Comparison of ENCODE assay signal across 15 cellular contexts in the genomic region with DNA sequence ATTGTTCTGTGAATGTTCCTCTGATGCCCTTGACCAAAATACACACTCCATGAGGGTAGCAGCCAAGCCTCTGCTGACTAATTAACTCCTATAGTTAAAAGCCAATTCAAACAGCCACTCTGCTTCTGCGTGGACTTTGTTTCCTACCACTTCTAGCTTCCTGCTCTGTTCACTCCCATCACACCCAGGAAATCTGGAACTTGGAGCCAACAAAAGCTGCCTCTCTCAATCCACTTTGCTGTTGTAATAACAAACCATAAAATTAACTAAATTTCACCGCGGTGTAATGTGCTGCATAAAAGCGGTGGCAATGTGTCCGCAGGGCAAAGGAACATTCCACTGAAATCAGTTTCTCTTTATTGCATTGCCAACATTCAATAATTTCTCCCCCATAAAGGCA.
A peak's percentile ranks its signal among the peaks of the same experiment; 100 is the strongest.
DNase-seq lines count a peak whose midpoint lies in the region; ATAC-seq, FAIRE-seq and TF ChIP-seq lines count a peak whose summit lies in the region.
"Had no signal": no experiment of that assay in that cellular context is flagged by ENCODE, and none has a peak within 500 bp of the region (broad histone marks: within the 10 kb centered on the region; RNA-seq: fewer than 3 reads in every experiment).

No MANE protein-coding gene starts in this region.

- H3K27ac ChIP-seq in HEK293 (ENCODE audit: extremely low read depth, low read depth, low read length) (no peak overlapping the region), small intestine (ENCODE audit: low read depth in 1 of 2, low read length in 1 of 2) (peak overlapping the region in 1 of 2 donors; percentile 45), MM.1S (ENCODE audit: low read length) (no peak overlapping the region), GM23248 (no peak overlapping the region)
- H3K27ac ChIP-seq: A549, C4-2B had no signal

- H3K79me2 ChIP-seq in MM.1S (ENCODE audit: low read length) = no peaks in the 10 kb centered on the region
- H3K79me2 ChIP-seq in GM23248 (ENCODE audit: insufficient read depth) = no peaks in the 10 kb centered on the region

- H3F3A ChIP-seq in MM.1S (ENCODE audit: insufficient read depth, low read length) (no peaks in the 10 kb centered on the region), GM23248 (ENCODE audit: insufficient read depth) (no peaks in the 10 kb centered on the region)

- H3K36me3 ChIP-seq in HEK293 (ENCODE audit: control insufficient read depth in 2 of 2, insufficient read depth in 1 of 2, low read length in 2 of 2) (no peaks in the 10 kb centered on the region), mucosa of descending colon (ENCODE audit: low read depth) (no peaks in the 10 kb centered on the region), small intestine (ENCODE audit: control insufficient read depth in 2 of 2, insufficient read depth in 2 of 2, low read length in 2 of 2) (no peaks in the 10 kb centered on the region), MM.1S (replicated peaks; ENCODE audit: insufficient read depth, low read length) (no peaks in the 10 kb centered on the region), GM23248 (ENCODE audit: low read depth) (no peaks in the 10 kb centered on the region)
- H3K36me3 ChIP-seq: BE2C had no signal

- H3K9ac ChIP-seq in MM.1S (ENCODE audit: low read length) (no peak overlapping the region), GM23248 (no peak overlapping the region)

- POLR2A ChIA-PET in HEK293 (lab: Yijun Ruan, JAX) = no interaction called here

- H3K9me3 ChIP-seq in HEK293 (ENCODE audit: control insufficient read depth, insufficient read depth, low read depth, low read length) (no peaks in the 10 kb centered on the region), mucosa of descending colon (no peaks in the 10 kb centered on the region), small intestine (ENCODE audit: control insufficient read depth, low read depth) (no peaks in the 10 kb centered on the region), MM.1S (replicated peaks; ENCODE audit: insufficient read depth, low read length) (no peaks in the 10 kb centered on the region), GM23248 (ENCODE audit: low read depth) (no peaks in the 10 kb centered on the region)
- H3K9me3 ChIP-seq: A549, BE2C had no signal

- in situ Hi-C loops in GM23248 (cut with MboI) = no loop called here

- H3K27me3 ChIP-seq in small intestine (ENCODE audit: control insufficient read depth in 2 of 2, insufficient read depth in 2 of 2, low read length in 2 of 2) = no peaks in the 10 kb centered on the region
- no peaks in the 10 kb centered on the region for H3K27me3 ChIP-seq in MM.1S (replicated peaks; ENCODE audit: insufficient read depth, low read length)
- H3K27me3 ChIP-seq in GM23248 (replicated peaks; ENCODE audit: insufficient read depth) = no peaks in the 10 kb centered on the region
- H3K27me3 ChIP-seq: BE2C had no signal

- no peak for FAIRE-seq in small intestine (lab: Jason Lieb, UNC)
- FAIRE-seq: A549, GM12878 had no signal

- H3K4me2 ChIP-seq in MM.1S (ENCODE audit: low read depth, low read length) = no peak overlapping the region
- no peak overlapping the region for H3K4me2 ChIP-seq in GM23248 (ENCODE audit: unreplicated experiment)
- H3K4me2 ChIP-seq: A549, GM23338 had no signal

- H3K4me1 ChIP-seq in HEK293 (ENCODE audit: control insufficient read depth, insufficient read depth, low read length) (no peaks in the 10 kb centered on the region), mucosa of descending colon (ENCODE audit: low read depth) (peaks cover 18% of the 10 kb centered on the region), small intestine (ENCODE audit: control insufficient read depth in 2 of 2, insufficient read depth in 1 of 2, low read depth in 1 of 2, low read length in 1 of 2) (peaks cover 5% of the 10 kb centered on the region in 2 donors), MM.1S (ENCODE audit: low read length) (no peaks in the 10 kb centered on the region), GM23248 (ENCODE audit: insufficient read depth) (no peaks in the 10 kb centered on the region)
- H3K4me1 ChIP-seq: A549, BE2C had no signal

- TF ChIP-seq CTCF in HEK293 (tag by site-specific recombination; IDR thresholded peaks at IDR 0.05) (no peak), mucosa of descending colon (IDR thresholded peaks at IDR 0.05) (no peak), MM.1S (IDR thresholded peaks at IDR 0.05; ENCODE audit: low read length) (no peak)

- CTCF ChIA-PET in HEK293 (lab: Yijun Ruan, JAX) = no interaction called here

- intact Hi-C loops in mucosa of descending colon (cut with DNase I, micrococcal nuclease) = no loop called here

- peak; percentile 94 for ATAC-seq in mucosa of descending colon
- ATAC-seq: A549, GM12878, GM23338 had no signal

- no peak overlapping the region for H3K4me3 ChIP-seq in HEK293 (ENCODE audit: low read depth, low read length)
- H3K4me3 ChIP-seq in mucosa of descending colon = no peak overlapping the region
- no peak overlapping the region for H3K4me3 ChIP-seq in small intestine (ENCODE audit: low read depth in 1 of 2, low read length in 2 of 2)
- no peak overlapping the region for H3K4me3 ChIP-seq in MM.1S (ENCODE audit: low read length)
- H3K4me3 ChIP-seq in GM23248 = no peak overlapping the region
- H3K4me3 ChIP-seq: A549, GM12878, GM23338 had no signal

- H3K9me2 ChIP-seq in MM.1S (replicated peaks; ENCODE audit: insufficient read depth, low read length) (no peaks in the 10 kb centered on the region), GM23248 (ENCODE audit: insufficient read depth) (no peaks in the 10 kb centered on the region)

- DNase-seq in NCI-H2029 treated with DMSO at 0.1 percent for 48 hours (lab: John Stamatoyannopoulos, UW) (peak; percentile 59), mucosa of descending colon (peak in 1 of 3 donors; percentile 67), small intestine (peak; percentile 91), MM.1S (no peak), T-helper 9 cell (no peak), GM23248 (no peak)
- DNase-seq: BE2C; CD4-positive, alpha-beta memory T cell; DMS79; H7 had no signal

- H2AFZ ChIP-seq in MM.1S (ENCODE audit: low read length) (no peak overlapping the region), GM23248 (no peak overlapping the region)

- 23 to 42% (median 33%) methylated on average over 5 of the region's 5 CpGs for WGBS in small intestine, 3 donors
- WGBS in GM23248 (ENCODE audit: low coverage in 1 of 2, low lambda C conversion rate in 2 of 2, missing lambda C conversion rate in 2 of 2), 2 experiments = 74 to 75% methylated on average over 5 of the region's 5 CpGs

- H4K20me1 ChIP-seq in MM.1S (ENCODE audit: insufficient read depth, low read length) (no peaks in the 10 kb centered on the region), GM23248 (ENCODE audit: insufficient read depth) (no peaks in the 10 kb centered on the region)

TF ChIP-seq in HEK293, 187 proteins besides CTCF, POLR2A, EP300 and RAD21 (continues in another document):
- no peak for TF ChIP-seq ZNF140 (tag by site-specific recombination; IDR thresholded peaks at IDR 0.05)
- no peak for TF ChIP-seq ZNF19 (tag by site-specific recombination; IDR thresholded peaks at IDR 0.05; ENCODE audit: low read depth)
- TF ChIP-seq KLF16 (tag by site-specific recombination; IDR thresholded peaks at IDR 0.05) = no peak
- TF ChIP-seq, protein P1, sequence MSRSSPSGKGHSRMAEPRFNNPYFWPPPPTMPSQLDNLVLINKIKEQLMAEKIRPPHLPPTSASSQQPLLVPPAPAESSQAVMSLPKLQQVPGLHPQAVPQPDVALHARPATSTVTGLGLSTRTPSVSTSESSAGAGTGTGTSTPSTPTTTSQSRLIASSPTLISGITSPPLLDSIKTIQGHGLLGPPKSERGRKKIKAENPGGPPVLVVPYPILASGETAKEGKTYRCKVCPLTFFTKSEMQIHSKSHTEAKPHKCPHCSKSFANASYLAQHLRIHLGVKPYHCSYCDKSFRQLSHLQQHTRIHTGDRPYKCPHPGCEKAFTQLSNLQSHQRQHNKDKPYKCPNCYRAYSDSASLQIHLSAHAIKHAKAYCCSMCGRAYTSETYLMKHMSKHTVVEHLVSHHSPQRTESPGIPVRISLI (tag by site-specific recombination; IDR thresholded peaks at IDR 0.05) = no peak
- TF ChIP-seq ZNF629 (tag by site-specific recombination; IDR thresholded peaks at IDR 0.05) = no peak
- no peak for TF ChIP-seq ZNF549 (tag by site-specific recombination; IDR thresholded peaks at IDR 0.05)
- TF ChIP-seq, protein P2, sequence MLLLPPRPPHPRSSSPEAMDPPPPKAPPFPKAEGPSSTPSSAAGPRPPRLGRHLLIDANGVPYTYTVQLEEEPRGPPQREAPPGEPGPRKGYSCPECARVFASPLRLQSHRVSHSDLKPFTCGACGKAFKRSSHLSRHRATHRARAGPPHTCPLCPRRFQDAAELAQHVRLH (tag by site-specific recombination; IDR thresholded peaks at IDR 0.05) = peak; percentile 23; the same call in 1 of the 2 replicates
- TF ChIP-seq YY2 (tag by site-specific recombination; IDR thresholded peaks at IDR 0.05) = no peak
- no peak for TF ChIP-seq ZNF146 (tag by site-specific recombination; IDR thresholded peaks at IDR 0.05)
- TF ChIP-seq OSR2 (tag by site-specific recombination; IDR thresholded peaks at IDR 0.05) = peak; percentile 51
- no peak for TF ChIP-seq ZNF76 (tag by site-specific recombination; IDR thresholded peaks at IDR 0.05; ENCODE audit: borderline replicate concordance, low read depth)
- TF ChIP-seq ZNF394 (tag by site-specific recombination; IDR thresholded peaks at IDR 0.05; ENCODE audit: borderline replicate concordance) = no peak
- TF ChIP-seq ZNF2 (tag by site-specific recombination; IDR thresholded peaks at IDR 0.05) = no peak
- TF ChIP-seq HOXC10 (CRISPR knock-in tag; IDR thresholded peaks at IDR 0.05) = no peak
- TF ChIP-seq ZNF654 (tag by site-specific recombination; IDR thresholded peaks at IDR 0.05; ENCODE audit: low read depth) = no peak
- TF ChIP-seq GFI1B (tag by site-specific recombination; IDR thresholded peaks at IDR 0.05) = 0 out of 2 replicates have a peak, but pooled peaks have one; percentile 12
- TF ChIP-seq FEZF1 (tag by site-specific recombination; IDR thresholded peaks at IDR 0.05) = peak; percentile 74
- no peak for TF ChIP-seq ZNF747 (tag by site-specific recombination; IDR thresholded peaks at IDR 0.05)
- TF ChIP-seq ZNF830 (tag by site-specific recombination; IDR thresholded peaks at IDR 0.05; ENCODE audit: low read depth) = no peak
- TF ChIP-seq HOXA7 (CRISPR knock-in tag; IDR thresholded peaks at IDR 0.05; ENCODE audit: borderline replicate concordance) = no peak
- TF ChIP-seq, protein P3, sequence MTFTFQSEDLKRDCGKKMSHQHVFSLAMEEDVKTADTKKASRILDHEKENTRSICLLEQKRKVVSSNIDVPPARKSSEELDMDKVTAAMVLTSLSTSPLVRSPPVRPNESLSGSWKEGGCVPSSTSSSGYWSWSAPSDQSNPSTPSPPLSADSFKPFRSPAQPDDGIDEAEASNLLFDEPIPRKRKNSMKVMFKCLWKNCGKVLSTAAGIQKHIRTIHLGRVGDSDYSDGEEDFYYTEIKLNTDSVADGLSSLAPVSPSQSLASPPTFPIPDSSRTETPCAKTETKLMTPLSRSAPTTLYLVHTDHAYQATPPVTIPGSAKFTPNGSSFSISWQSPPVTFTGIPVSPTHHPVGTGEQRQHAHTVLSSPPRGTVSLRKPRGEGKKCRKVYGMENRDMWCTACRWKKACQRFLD (tag by site-specific recombination; IDR thresholded peaks at IDR 0.05) = no peak

Comparison
In these comparisons a context has a peak if more than half of its experiments do, and no peak if none do; other contexts are left out.
1. DNase-seq: peak in NCI-H2029 treated with DMSO at 0.1 percent for 48 hours (single experiment) and small intestine (single experiment); none in MM.1S (single experiment), T-helper 9 cell (single experiment) and GM23248 (single experiment).